Comparison of ENCODE assay signal across 8 cellular contexts in genomic region chr4:16225996-16226815, GRCh38. TPM values are rescaled to one million over a fixed set of nuclear protein-coding genes. Genes with fewer than 3 reads are reported as not detected.
DNase-seq lines count a peak whose midpoint lies in the region; ATAC-seq and TF ChIP-seq lines count a peak whose summit lies in the region.

Gene TAPT1 (minus strand): TSS chr4:16226471. CDS start chr4:16226457, 14 bp downstream.

- peak within 1 kb of the TSS; percentile 93 to 98 (median 95) for H3K9ac ChIP-seq in BLaER1 treated with 17β-estradiol and CSF1 and Interleukin-3, amounts not matched to agents 10 nM and 100 nM

- peaks cover 0 to 34% (median 17%) of the 10 kb centered on the region in 11 experiments; a peak in 15 of 22 replicates for H4K20me1 ChIP-seq in BLaER1 treated with 17β-estradiol and CSF1 and Interleukin-3, amounts not matched to agents 10 nM and 100 nM
- H4K20me1 ChIP-seq in OCI-LY7 (ENCODE audit: insufficient read depth, low read length), result peaks cover 19% of the 10 kb centered on the region

- no peaks in the 10 kb centered on the region for H3K9me2 ChIP-seq in OCI-LY7 (ENCODE audit: insufficient read depth, low read length)

- TF ChIP-seq POLR2A in GM19193 (IDR thresholded peaks at IDR 0.05; ENCODE audit: extremely low read depth, insufficient read depth, insufficient read length) (peak; percentile 68), esophagus squamous epithelium (IDR thresholded peaks at IDR 0.05) (peak in 2 of 4 donors; percentile 39 to 61)

- peaks cover 14 to 45% (median 38%) of the 10 kb centered on the region in 10 experiments for H3K4me1 ChIP-seq in BLaER1 treated with 17β-estradiol and CSF1 and Interleukin-3, amounts not matched to agents 10 nM and 100 nM
- H3K4me1 ChIP-seq in OCI-LY7 (ENCODE audit: insufficient read depth, low read length, poor library complexity, severe bottlenecking) (peaks cover 63% of the 10 kb centered on the region), esophagus squamous epithelium (peaks cover 8 to 58% (median 21%) of the 10 kb centered on the region in 3 donors)

- H3K4me3 ChIP-seq in BLaER1 treated with 17β-estradiol and CSF1 and Interleukin-3, amounts not matched to agents 10 nM and 100 nM, result peak within 1 kb of the TSS; percentile 81 to 94 (median 89)
- peak within 1 kb of the TSS; percentile 71 for H3K4me3 ChIP-seq in OCI-LY7 (ENCODE audit: low read depth, low read length, poor library complexity, severe bottlenecking)
- H3K4me3 ChIP-seq in esophagus squamous epithelium, result peak within 1 kb of the TSS; percentile 82 to 97 (median 92)

- H2AFZ ChIP-seq in OCI-LY7 (ENCODE audit: low read length), result peak within 1 kb of the TSS; percentile 66; the same call in 1 of the 2 replicates

- POLR2A ChIA-PET in OCI-LY7 (lab: Charles Lee), result interaction anchor here (0.6 to 1.2 kb wide), 3 partner anchors 7 to 64 kb away, joined by 4 to 5 read pairs (median 4); no protein-coding TSS in a partner anchor

- H3K27me3 Mint-ChIP-seq in activated T-cell treated with anti-CD3 and anti-CD28 coated beads, Interleukin-2, amount 50 U/mL, for 72 hours (ENCODE audit: low read depth), result no peaks in the 10 kb centered on the region

- H3K79me2 ChIP-seq in OCI-LY7 (ENCODE audit: insufficient read depth, low read depth, low read length), result peaks cover 45% of the 10 kb centered on the region

- intact Hi-C loops in OCI-LY7 (cut with micrococcal nuclease; ENCODE audit: unreplicated experiment) (loop anchor here (5.0 to 10.0 kb wide), 5 partner anchors 449 to 1349 kb away; partner anchors contain the start of genes CD38, CPEB2, FBXL5 and LAP3), esophagus squamous epithelium (cut with DNase I) (no loop called here)

- H3K9me3 ChIP-seq in BLaER1 treated with 17β-estradiol and CSF1 and Interleukin-3, amounts not matched to agents 10 nM and 100 nM (replicated peaks in 1 of 11), result no peaks in the 10 kb centered on the region
- H3K9me3 ChIP-seq in OCI-LY7 (ENCODE audit: low read length), result no peaks in the 10 kb centered on the region
- H3K9me3 ChIP-seq in esophagus squamous epithelium, result no peaks in the 10 kb centered on the region

- H3K4me1 Mint-ChIP-seq in activated T-cell treated with anti-CD3 and anti-CD28 coated beads, Interleukin-2, amount 50 U/mL, for 72 hours (ENCODE audit: low read depth), result peaks cover 63% of the 10 kb centered on the region
- H3K4me1 Mint-ChIP-seq in stimulated activated effector memory CD8-positive, alpha-beta T cell treated with anti-CD3 and anti-CD28 coated beads, Interleukin-12 subunit alpha, Interleukin-12 subunit beta, amount 100 ng/mL, for 72 hours, result peaks cover 33% of the 10 kb centered on the region

- H3K9me3 Mint-ChIP-seq in activated T-cell treated with anti-CD3 and anti-CD28 coated beads, Interleukin-2, amount 50 U/mL, for 72 hours, result no peaks in the 10 kb centered on the region
- no peaks in the 10 kb centered on the region for H3K9me3 Mint-ChIP-seq in stimulated activated effector memory CD8-positive, alpha-beta T cell treated with anti-CD3 and anti-CD28 coated beads, Interleukin-12 subunit alpha, Interleukin-12 subunit beta, amount 100 ng/mL, for 72 hours

- CTCF ChIA-PET in OCI-LY7 (lab: Charles Lee; ENCODE audit: unreplicated experiment), result no interaction called here

- DNase-seq in OCI-LY7 (ENCODE audit: low spot score), result peak; percentile 81
- peak; percentile 86 to 87 for DNase-seq in activated T-cell treated with anti-CD3 and anti-CD28 coated beads, Interleukin-2, amount 50 U/mL, for 72 hours
- no peak for DNase-seq in esophagus squamous epithelium (lab: John Stamatoyannopoulos, UW)
- DNase-seq in myocyte (ENCODE audit: low read depth), result peak; percentile 77
- peak; percentile 63 to 82 for DNase-seq in stimulated activated effector memory CD8-positive, alpha-beta T cell treated with anti-CD3 and anti-CD28 coated beads, Interleukin-12 subunit alpha, Interleukin-12 subunit beta, amount 100 ng/mL, for 72 hours (ENCODE audit: low spot score in 2 of 2)

- H3K27me3 ChIP-seq in BLaER1 treated with 17β-estradiol and CSF1 and Interleukin-3, amounts not matched to agents 10 nM and 100 nM, result peaks cover 72 to 89% (median 87%) of the 10 kb centered on the region in 11 experiments
- H3K27me3 ChIP-seq in esophagus squamous epithelium, result no peaks in the 10 kb centered on the region

- H3K27ac ChIP-seq in BLaER1 treated with 17β-estradiol and CSF1 and Interleukin-3, amounts not matched to agents 10 nM and 100 nM, result peak within 1 kb of the TSS; percentile 90 to 97 (median 95)
- H3K27ac ChIP-seq in OCI-LY7 (ENCODE audit: low read depth, low read length, poor library complexity, severe bottlenecking) (peak within 1 kb of the TSS; percentile 77), esophagus squamous epithelium (peak within 1 kb of the TSS; percentile 94 to 99 (median 98))

- H3K4me3 Mint-ChIP-seq in activated T-cell treated with anti-CD3 and anti-CD28 coated beads, Interleukin-2, amount 50 U/mL, for 72 hours, result peak within 1 kb of the TSS; percentile 94 to 97
- H3K4me3 Mint-ChIP-seq in stimulated activated effector memory CD8-positive, alpha-beta T cell treated with anti-CD3 and anti-CD28 coated beads, Interleukin-12 subunit alpha, Interleukin-12 subunit beta, amount 100 ng/mL, for 72 hours, result peak within 1 kb of the TSS; percentile 78

- ATAC-seq in HG03354 (IDR thresholded peaks at IDR 0.05; ENCODE audit: poor library complexity, severe bottlenecking, unreplicated experiment), result peak; percentile 69
- ATAC-seq in activated T-cell treated with anti-CD3 and anti-CD28 coated beads, Interleukin-2, amount 50 U/mL, for 72 hours (replicated peaks in 1 of 2), result peak; percentile 88 to 89
- peak; percentile 91 for ATAC-seq in stimulated activated effector memory CD8-positive, alpha-beta T cell treated with anti-CD3 and anti-CD28 coated beads, Interleukin-12 subunit alpha, Interleukin-12 subunit beta, amount 100 ng/mL, for 72 hours

- H3K27ac Mint-ChIP-seq in activated T-cell treated with anti-CD3 and anti-CD28 coated beads, Interleukin-2, amount 50 U/mL, for 72 hours, result peak within 1 kb of the TSS; percentile 98
- peak within 1 kb of the TSS; percentile 92 for H3K27ac Mint-ChIP-seq in stimulated activated effector memory CD8-positive, alpha-beta T cell treated with anti-CD3 and anti-CD28 coated beads, Interleukin-12 subunit alpha, Interleukin-12 subunit beta, amount 100 ng/mL, for 72 hours

- TF ChIP-seq CTCF in OCI-LY7 (conservative IDR thresholded peaks at IDR 0.05; ENCODE audit: low read length) (no peak), esophagus squamous epithelium (IDR thresholded peaks at IDR 0.05) (no peak)

- peak within 1 kb of the TSS; percentile 82 to 92 (median 88) for H3K4me2 ChIP-seq in BLaER1 treated with 17β-estradiol and CSF1 and Interleukin-3, amounts not matched to agents 10 nM and 100 nM
- H3K4me2 ChIP-seq in OCI-LY7 (ENCODE audit: low read length), result peak within 1 kb of the TSS; percentile 91

- WGBS in esophagus squamous epithelium, 2 donors, result 0% methylated on average over 33 of the region's 135 CpGs; no CpG with 5 or more reads in 1 of the 2 donors

- no peaks in the 10 kb centered on the region for H3K36me3 ChIP-seq in BLaER1 treated with 17β-estradiol and CSF1 and Interleukin-3, amounts not matched to agents 10 nM and 100 nM
- H3K36me3 ChIP-seq in OCI-LY7 (ENCODE audit: insufficient read depth, low read length) (peaks cover 11% of the 10 kb centered on the region), esophagus squamous epithelium (no peaks in the 10 kb centered on the region)

- H3K36me3 Mint-ChIP-seq in activated T-cell treated with anti-CD3 and anti-CD28 coated beads, Interleukin-2, amount 50 U/mL, for 72 hours (ENCODE audit: insufficient read depth in 2 of 2), result peaks cover 1 to 8% of the 10 kb centered on the region in 2 donors
- peaks cover 12% of the 10 kb centered on the region for H3K36me3 Mint-ChIP-seq in stimulated activated effector memory CD8-positive, alpha-beta T cell treated with anti-CD3 and anti-CD28 coated beads, Interleukin-12 subunit alpha, Interleukin-12 subunit beta, amount 100 ng/mL, for 72 hours

- BruUV-seq in OCI-LY7 (replicated peaks; lab: Mats Ljungman, UMichigan), result no TSS peak

RNA-seq across cellular contexts. Expression of gene TAPT1, which starts in this region (rescaled TPM):
- total RNA-seq in OCI-LY7 (2014; rRNA removed; shearing (Covaris generic)), result 23.2 and 34.3 TPM in 2 replicates
- total RNA-seq in OCI-LY7 (2022), result 66.6 and 94.1 TPM in 2 replicates
- 10 to 100 TPM; 58.6 to 65.3 TPM for total RNA-seq in activated T-cell treated with anti-CD3 and anti-CD28 coated beads, Interleukin-2, amount 50 U/mL, for 72 hours
- 10 to 100 TPM in 3 of 4 donors, 1 to 10 TPM in 1; 9.4 to 23.8 (median 16.9) TPM for total RNA-seq in esophagus squamous epithelium
- 15.5 and 17.1 TPM in 2 replicates for total RNA-seq in myocyte
- polyA plus RNA-seq in myocyte (2012), result 9.1 TPM
